ENCODE assay signal across 26 cellular contexts in the genomic region with DNA sequence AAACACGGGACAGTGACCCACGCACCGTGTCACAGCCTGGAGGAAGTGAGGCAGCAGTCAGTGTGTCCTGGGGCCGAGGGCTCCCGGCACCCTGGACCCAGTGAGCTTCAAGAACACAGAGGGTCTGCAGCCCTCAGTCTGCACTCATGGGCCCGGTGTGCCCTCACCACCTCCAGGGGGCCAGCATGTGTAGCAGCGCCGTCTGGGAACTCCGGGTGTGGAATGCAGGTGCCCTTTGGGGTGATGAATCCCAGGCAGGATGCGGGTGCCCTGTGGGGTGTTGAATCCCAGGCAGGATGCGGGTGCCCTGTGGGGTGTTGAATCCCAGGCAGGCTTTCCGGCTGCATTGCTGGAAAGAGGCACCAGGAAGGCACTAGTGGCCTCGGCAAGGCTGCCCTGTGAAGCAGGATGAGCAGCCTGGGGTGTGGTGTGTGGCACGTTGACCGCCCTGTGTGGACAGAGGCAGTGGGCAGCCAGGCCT.
"Had no signal": no experiment of that assay in that cellular context is flagged by ENCODE, and none has a peak within 500 bp of the region (broad histone marks: within the 10 kb centered on the region; RNA-seq: fewer than 3 reads in every experiment).

No MANE protein-coding gene starts in this region.

- H3K9me3 Mint-ChIP-seq: activated CD4-positive, alpha-beta memory T cell treated with anti-CD3 and anti-CD28 coated beads, Interleukin-2, amount 10 ng/mL, durations not matched to agents 7 days and 5 days; activated naive CD8-positive, alpha-beta T cell treated with anti-CD3 and anti-CD28 coated beads, Interleukin-2, amount 10 ng/mL, durations not matched to agents 7 days and 5 days had no signal

- H3K4me1 ChIP-seq: adrenal gland had no signal

- H3K4me3 ChIP-seq: adrenal gland, MG63 had no signal

- H3K4me2 ChIP-seq: SK-N-SH had no signal

- DNase-seq: activated CD4-positive, alpha-beta memory T cell treated with anti-CD3 and anti-CD28 coated beads, Interleukin-2, amount 10 ng/mL, durations not matched to agents 7 days and 5 days; activated CD4-positive, alpha-beta T cell treated with anti-CD3 and anti-CD28 coated beads for 36 hours; activated CD4-positive, alpha-beta T cell treated with anti-CD3 and anti-CD28 coated beads, Interleukin-2, amount 50 U/mL, for 1 hour; activated naive CD4-positive, alpha-beta T cell treated with anti-CD3 and anti-CD28 coated beads, Interleukin-2, amount 50 U/mL, for 16 hours; activated naive CD8-positive, alpha-beta T cell treated with anti-CD3 and anti-CD28 coated beads, Interleukin-2, amount 10 ng/mL, durations not matched to agents 7 days and 5 days; activated T-cell treated with anti-CD3 and anti-CD28 coated beads for 4 hours; activated T-cell treated with anti-CD3 and anti-CD28 coated beads, Interleukin-2, amount 50 U/mL, for 48 hours; anterior cingulate cortex; central memory CD4-positive, alpha-beta T cell; MG63; MV-4-11; NCI-H1092 treated with DMSO at 0.1 percent for 48 hours; NCI-H1417 treated with DMSO at 0.1 percent for 48 hours; NCI-H1694; NCI-H2029; NCI-H2107; NCI-H2171 treated with DMSO at 0.1 percent for 48 hours; NCI-H226; NCI-H774; RPMI8226; SK-N-SH; T-helper 1 cell; WERI-Rb-1 had no signal

- H3K9me3 ChIP-seq: adrenal gland, MG63, SK-N-SH had no signal

- H3K27me3 ChIP-seq: adrenal gland, MG63 had no signal

- ATAC-seq: activated CD4-positive, alpha-beta T cell treated with anti-CD3 and anti-CD28 coated beads for 36 hours; Right ventricle myocardium inferior had no signal

- H3K36me3 Mint-ChIP-seq: activated naive CD8-positive, alpha-beta T cell treated with anti-CD3 and anti-CD28 coated beads, Interleukin-2, amount 10 ng/mL, durations not matched to agents 7 days and 5 days had no signal

- H3K9ac ChIP-seq: SK-N-SH had no signal

- H3K4me1 Mint-ChIP-seq: activated CD4-positive, alpha-beta memory T cell treated with anti-CD3 and anti-CD28 coated beads, Interleukin-2, amount 10 ng/mL, durations not matched to agents 7 days and 5 days; activated CD4-positive, alpha-beta T cell treated with anti-CD3 and anti-CD28 coated beads for 36 hours; activated naive CD8-positive, alpha-beta T cell treated with anti-CD3 and anti-CD28 coated beads, Interleukin-2, amount 10 ng/mL, durations not matched to agents 7 days and 5 days had no signal

- H3K27me3 Mint-ChIP-seq: activated CD4-positive, alpha-beta memory T cell treated with anti-CD3 and anti-CD28 coated beads, Interleukin-2, amount 10 ng/mL, durations not matched to agents 7 days and 5 days; activated CD4-positive, alpha-beta T cell treated with anti-CD3 and anti-CD28 coated beads for 36 hours; activated naive CD8-positive, alpha-beta T cell treated with anti-CD3 and anti-CD28 coated beads, Interleukin-2, amount 10 ng/mL, durations not matched to agents 7 days and 5 days had no signal

- H3K36me3 ChIP-seq: adrenal gland, MG63, WERI-Rb-1 had no signal

- H3K4me3 Mint-ChIP-seq: activated CD4-positive, alpha-beta memory T cell treated with anti-CD3 and anti-CD28 coated beads, Interleukin-2, amount 10 ng/mL, durations not matched to agents 7 days and 5 days; activated CD4-positive, alpha-beta T cell treated with anti-CD3 and anti-CD28 coated beads for 36 hours; activated naive CD8-positive, alpha-beta T cell treated with anti-CD3 and anti-CD28 coated beads, Interleukin-2, amount 10 ng/mL, durations not matched to agents 7 days and 5 days had no signal

- H3K27ac ChIP-seq: adrenal gland, WERI-Rb-1 had no signal

- FAIRE-seq: bronchial epithelial cell had no signal

- H3K27ac Mint-ChIP-seq: activated CD4-positive, alpha-beta memory T cell treated with anti-CD3 and anti-CD28 coated beads, Interleukin-2, amount 10 ng/mL, durations not matched to agents 7 days and 5 days; activated CD4-positive, alpha-beta T cell treated with anti-CD3 and anti-CD28 coated beads for 36 hours; activated naive CD8-positive, alpha-beta T cell treated with anti-CD3 and anti-CD28 coated beads, Interleukin-2, amount 10 ng/mL, durations not matched to agents 7 days and 5 days had no signal
